ENCODE assay signal across 14 cellular contexts in genomic region chr14:59356298-59356697, GRCh38.
A peak's percentile ranks its signal among the peaks of the same experiment; 100 is the strongest.
DNase-seq lines count a peak whose midpoint lies in the region; ATAC-seq and TF ChIP-seq lines count a peak whose summit lies in the region.
"Had no signal": no experiment of that assay in that cellular context is flagged by ENCODE, and none has a peak within 500 bp of the region (broad histone marks: within the 10 kb centered on the region; RNA-seq: fewer than 3 reads in every experiment).

No MANE protein-coding gene starts in this region.

- no peaks in the 10 kb centered on the region for H3K27me3 ChIP-seq in RWPE2 (ENCODE audit: insufficient read depth, poor library complexity, severe bottlenecking)
- H3K27me3 ChIP-seq in psoas muscle (ENCODE audit: insufficient read depth in 3 of 3, low read length in 2 of 3), result no peaks in the 10 kb centered on the region
- H3K27me3 ChIP-seq in suprapubic skin, result no peaks in the 10 kb centered on the region
- H3K27me3 ChIP-seq: BLaER1 treated with 17β-estradiol and CSF1 and Interleukin-3, amounts not matched to agents 10 nM and 100 nM had no signal

- H3K27ac ChIP-seq in RWPE2 (ENCODE audit: poor library complexity, severe bottlenecking) (peak overlapping the region; percentile 98), psoas muscle (no peak overlapping the region), suprapubic skin (no peak overlapping the region)
- H3K27ac ChIP-seq: BLaER1 treated with 17β-estradiol and CSF1 and Interleukin-3, amounts not matched to agents 10 nM and 100 nM had no signal

- ATAC-seq in GM19467 (IDR thresholded peaks at IDR 0.05; ENCODE audit: unreplicated experiment) (peak; percentile 16), HG03342 (IDR thresholded peaks at IDR 0.05; ENCODE audit: unreplicated experiment) (peak; percentile 44), RWPE2 (ENCODE audit: low read depth) (no peak), psoas muscle (no peak)

- intact Hi-C loops in psoas muscle (cut with DNase I), result no loop called here

- no peaks in the 10 kb centered on the region for H3K9me3 ChIP-seq in RWPE2 (ENCODE audit: severe bottlenecking)
- no peaks in the 10 kb centered on the region for H3K9me3 ChIP-seq in psoas muscle
- no peaks in the 10 kb centered on the region for H3K9me3 ChIP-seq in suprapubic skin
- H3K9me3 ChIP-seq: BLaER1 treated with 17β-estradiol and CSF1 and Interleukin-3, amounts not matched to agents 10 nM and 100 nM; HAP-1 had no signal

- DNase-seq in DMS79 (lab: John Stamatoyannopoulos, UW) (peak; percentile 73), RWPE2 (ENCODE audit: low spot score) (no peak), HEK293T (ENCODE audit: extremely low spot score) (no peak), psoas muscle (no peak), suprapubic skin (ENCODE audit: low spot score in 2 of 2) (no peak), 8988T (no peak)
- DNase-seq: activated T-cell treated with anti-CD3 and anti-CD28 coated beads for 4 hours, foreskin fibroblast, Kasumi-1, OCI-M1 had no signal

- CTCF ChIA-PET in HEK293T (lab: Yijun Ruan, JAX), result interaction anchor here (0.6 kb wide), 1 partner anchor 1348 kb away, joined by 3 read pairs; no protein-coding TSS in a partner anchor

- no peak for TF ChIP-seq EP300 in suprapubic skin (IDR thresholded peaks at IDR 0.05)

- H3K36me3 ChIP-seq in RWPE2 (ENCODE audit: low read depth) (peaks cover 9% of the 10 kb centered on the region; the same call in 1 of the 2 replicates), psoas muscle (ENCODE audit: insufficient read depth in 1 of 2, low read depth in 1 of 2) (peaks cover 10 to 29% of the 10 kb centered on the region in 2 donors), suprapubic skin (peaks cover 10% of the 10 kb centered on the region)
- H3K36me3 ChIP-seq: HAP-1 had no signal

- WGBS in psoas muscle, 3 donors, result 82 to 95% (median 86%) methylated on average over 2 of the region's 2 CpGs
- 72% methylated on average over 2 of the region's 2 CpGs for WGBS in suprapubic skin

- no peak overlapping the region for H3K4me3 ChIP-seq in RWPE2 (ENCODE audit: severe bottlenecking)
- no peak overlapping the region for H3K4me3 ChIP-seq in psoas muscle
- no peak overlapping the region for H3K4me3 ChIP-seq in suprapubic skin
- H3K4me3 ChIP-seq: BLaER1 treated with 17β-estradiol and CSF1 and Interleukin-3, amounts not matched to agents 10 nM and 100 nM; HAP-1 had no signal

- TF ChIP-seq POLR2A in suprapubic skin (IDR thresholded peaks at IDR 0.05), result no peak

- POLR2A ChIA-PET in HEK293T (lab: Yijun Ruan, JAX), result no interaction called here

- TF ChIP-seq CTCF in RWPE2 (IDR thresholded peaks at IDR 0.05; ENCODE audit: poor library complexity, severe bottlenecking), result no peak
- TF ChIP-seq CTCF in psoas muscle (IDR thresholded peaks at IDR 0.05), result no peak
- no peak for TF ChIP-seq CTCF in suprapubic skin (IDR thresholded peaks at IDR 0.05)

- peaks cover 56% of the 10 kb centered on the region for H3K4me1 ChIP-seq in RWPE2 (ENCODE audit: insufficient read depth, poor library complexity, severe bottlenecking)
- H3K4me1 ChIP-seq in psoas muscle, result peaks cover 34% of the 10 kb centered on the region
- H3K4me1 ChIP-seq in suprapubic skin, result peaks cover 73% of the 10 kb centered on the region

TF ChIP-seq in HEK293T, 16 proteins besides CTCF, POLR2A, EP300 and RAD21:
- TF ChIP-seq CTBP1 (IDR thresholded peaks at IDR 0.05; ENCODE audit: borderline replicate concordance) (no peak), FOXM1 (IDR thresholded peaks at IDR 0.05; ENCODE audit: borderline replicate concordance) (no peak), ARNT (IDR thresholded peaks at IDR 0.05) (no peak), BHLHE40 (IDR thresholded peaks at IDR 0.05; ENCODE audit: borderline replicate concordance) (no peak), ELF4 (IDR thresholded peaks at IDR 0.05) (no peak), L3MBTL2 (conservative IDR thresholded peaks at IDR 0.05) (no peak), SP1 (IDR thresholded peaks at IDR 0.05) (no peak), LEF1 (IDR thresholded peaks at IDR 0.05; ENCODE audit: borderline replicate concordance) (no peak), PKNOX1 (IDR thresholded peaks at IDR 0.05) (no peak), NFRKB (IDR thresholded peaks at IDR 0.05) (no peak), SUZ12 (IDR thresholded peaks at IDR 0.05) (no peak)
TF ChIP-seq in HEK293T: peak in this region for 0.

Comparison
In these comparisons a context has a peak if more than half of its experiments do, and no peak if none do; other contexts are left out.
1. ATAC-seq: peak in GM19467 (single experiment) and HG03342 (single experiment); none in RWPE2 (single experiment) and psoas muscle (0 of 4).